In the genomic region with DNA sequence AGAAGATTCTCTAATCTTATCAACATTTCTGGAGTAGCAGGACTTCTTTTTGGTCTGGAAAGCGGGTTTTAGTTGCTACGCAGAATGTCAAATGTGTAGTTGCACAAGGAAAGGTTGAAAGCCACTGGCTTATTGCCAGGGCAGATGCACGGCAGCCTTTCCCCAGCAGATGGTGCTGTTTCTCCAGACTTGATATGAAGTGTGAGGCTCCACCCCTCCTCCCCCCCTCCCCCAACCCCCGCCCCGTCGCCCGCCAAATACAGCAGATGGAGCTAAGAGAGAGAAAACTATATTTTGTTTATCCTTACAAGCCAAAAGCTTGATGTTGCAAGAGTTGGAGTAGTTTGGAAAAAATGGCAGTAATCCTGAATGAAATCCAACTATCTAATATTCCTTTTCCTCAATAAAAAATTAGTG, we compare ENCODE assay signal across 8 cellular contexts. TPM values are rescaled to one million over a fixed set of nuclear protein-coding genes. Genes with fewer than 3 reads are reported as not detected.
DNase-seq lines count a peak whose midpoint lies in the region; ATAC-seq and TF ChIP-seq lines count a peak whose summit lies in the region.

No MANE protein-coding gene starts in this region.

- H3K4me3 ChIP-seq in IMR-90 (ENCODE audit: insufficient read depth, low read depth, low read length) (no peak overlapping the region), fibroblast of mammary gland (ENCODE audit: control insufficient read depth, low read depth, low read length) (no peak overlapping the region), neural progenitor cell (no peak overlapping the region), stomach (no peak overlapping the region)

- no peak overlapping the region for H2AK9ac ChIP-seq in IMR-90 (replicated peaks; ENCODE audit: low read depth, low read length, poor library complexity)

- ATAC-seq in GM21528 (IDR thresholded peaks at IDR 0.05; ENCODE audit: low FRiP score, unreplicated experiment) = peak; percentile 74
- peak; percentile 92 for ATAC-seq in IMR-90 (ENCODE audit: low read depth)

- no peak overlapping the region for H2BK15ac ChIP-seq in IMR-90 (ENCODE audit: low read depth, low read length)

- H3K27me3 ChIP-seq in IMR-90 (ENCODE audit: control insufficient read depth, insufficient read depth, low read length) (no peaks in the 10 kb centered on the region), neural progenitor cell (no peaks in the 10 kb centered on the region), stomach (no peaks in the 10 kb centered on the region)

- TF ChIP-seq RAD21 in IMR-90 (IDR thresholded peaks at IDR 0.05; ENCODE audit: low read length) = peak; percentile 80

- no peaks in the 10 kb centered on the region for H3K27me3 Mint-ChIP-seq in neural progenitor cell (ENCODE audit: insufficient read depth, low read depth)

- WGBS in IMR-90 (ENCODE audit: extremely low coverage in 2 of 2, insufficient read length in 1 of 2), 2 experiments = no CpG with 5 or more reads among the region's 7 CpGs
- 4 to 10% (median 8%) methylated on average over 7 of the region's 7 CpGs for WGBS in stomach, 5 donors

- H3K36me3 Mint-ChIP-seq in neural progenitor cell = peaks cover 5% of the 10 kb centered on the region

- no peak overlapping the region for H3K4ac ChIP-seq in IMR-90 (ENCODE audit: low read depth, low read length)

- H3K9me1 ChIP-seq in IMR-90 (ENCODE audit: insufficient read depth, low read length) = no peaks in the 10 kb centered on the region; the same call in 1 of the 2 replicates

- in situ Hi-C loops in IMR-90 (cut with MboI; ENCODE audit: low sequenced_read_pairs) = loop anchor here (5.0 to 10.0 kb wide), 2 partner anchors 275 to 362 kb away; no protein-coding TSS in a partner anchor

- H3K18ac ChIP-seq in IMR-90 (ENCODE audit: low read depth, low read length) = no peak overlapping the region

- DNase-seq in DMS153 treated with DMSO at 0.1 percent for 48 hours (lab: John Stamatoyannopoulos, UW; ENCODE audit: unreplicated experiment) = peak; percentile 70
- peak; percentile 86 for DNase-seq in IMR-90
- DNase-seq in OCI-M1 (lab: John Stamatoyannopoulos, UW) = peak; percentile 91
- peak; percentile 87 for DNase-seq in activated T-cell treated with anti-CD3 and anti-CD28 coated beads, Interleukin-2, amount 50 U/mL, for 1 hour
- DNase-seq in fibroblast of mammary gland (ENCODE audit: low read depth) = peak; percentile 89
- peak; percentile 90 for DNase-seq in neural progenitor cell (ENCODE audit: low spot score)
- DNase-seq in stomach = peak; percentile 90

- H3K9me3 ChIP-seq in IMR-90 (ENCODE audit: control insufficient read depth, insufficient read depth, low read length) (no peaks in the 10 kb centered on the region), neural progenitor cell (ENCODE audit: low read depth) (no peaks in the 10 kb centered on the region), stomach (no peaks in the 10 kb centered on the region)

- no peak overlapping the region for H4K91ac ChIP-seq in IMR-90 (ENCODE audit: insufficient read depth, low read depth, low read length)

- no peak overlapping the region for H4K8ac ChIP-seq in IMR-90 (ENCODE audit: low read depth in 2 of 2, low read length in 2 of 2)

- H2BK5ac ChIP-seq in IMR-90 (ENCODE audit: low read depth, low read length, poor library complexity, severe bottlenecking) = no peak overlapping the region

- H4K5ac ChIP-seq in IMR-90 (ENCODE audit: low read depth, low read length) = no peak overlapping the region

- no peak overlapping the region for H3K9ac ChIP-seq in IMR-90 (ENCODE audit: low read depth, low read length)
- no peak overlapping the region for H3K9ac ChIP-seq in neural progenitor cell

- H3K4me3 Mint-ChIP-seq in neural progenitor cell = no peak overlapping the region

- CTCF ChIA-PET in IMR-90 (lab: Yijun Ruan, JAX) = interaction anchor here (0.6 to 1.5 kb wide), 4 partner anchors 8 to 821 kb away, joined by 3 to 6 read pairs (median 3); no protein-coding TSS in a partner anchor

- H2AK5ac ChIP-seq in IMR-90 (ENCODE audit: low read depth, low read length) = no peak overlapping the region

- H3K27ac Mint-ChIP-seq in neural progenitor cell = no peak overlapping the region

- H3K14ac ChIP-seq in IMR-90 (replicated peaks; ENCODE audit: low read depth, low read length) = no peak overlapping the region

- H3K36me3 ChIP-seq in IMR-90 (ENCODE audit: control insufficient read depth, insufficient read depth, low read length) (peaks cover 9% of the 10 kb centered on the region), neural progenitor cell (no peaks in the 10 kb centered on the region), stomach (peaks cover 8 to 37% (median 33%) of the 10 kb centered on the region in 4 donors)

- TF ChIP-seq EP300 in stomach (IDR thresholded peaks at IDR 0.05) = no peak

- H3K79me2 ChIP-seq in neural progenitor cell (ENCODE audit: low read depth) = no peaks in the 10 kb centered on the region

- dilution Hi-C loops in IMR-90 (cut with HindIII; ENCODE audit: low sequenced_read_pairs, unreplicated experiment) = no loop called here

- H3K27ac ChIP-seq in IMR-90 (ENCODE audit: insufficient read depth, low read length) = no peak overlapping the region
- H3K27ac ChIP-seq in neural progenitor cell = no peak overlapping the region
- H3K27ac ChIP-seq in stomach = peak overlapping the region in 1 of 5 donors; percentile 50

- POLR2A ChIA-PET in IMR-90 (lab: Charles Lee; ENCODE audit: unreplicated experiment) = interaction anchor here (0.6 kb wide), 1 partner anchor 342 kb away, joined by 5 read pairs; no protein-coding TSS in a partner anchor

- no peaks in the 10 kb centered on the region for H3K4me1 Mint-ChIP-seq in neural progenitor cell

- H2BK20ac ChIP-seq in IMR-90 (ENCODE audit: low read depth, low read length) = no peak overlapping the region

- no peak overlapping the region for H3K23ac ChIP-seq in IMR-90 (ENCODE audit: low read depth, low read length)

- no peak overlapping the region for H2AFZ ChIP-seq in IMR-90 (replicated peaks; ENCODE audit: low read length, poor library complexity)
- no peak overlapping the region for H2AFZ ChIP-seq in neural progenitor cell (replicated peaks)

- intact Hi-C loops in IMR-90 (cut with micrococcal nuclease) = loop anchor here (1.0 to 10.0 kb wide), 10 partner anchors 277 to 992 kb away; partner anchors contain the start of genes COPS4, HELQ and MRPS18C
- intact Hi-C loops in stomach (cut with DNase I; ENCODE audit: low total_unique reads) = loop anchor here (10.0 kb wide), 2 partner anchors 282 to 342 kb away; no protein-coding TSS in a partner anchor

- H2BK120ac ChIP-seq in IMR-90 (ENCODE audit: low read depth, low read length) = no peak overlapping the region

- no TSS peak for BruUV-seq in IMR-90 (replicated peaks; lab: Mats Ljungman, UMichigan)

- H3K4me2 ChIP-seq in IMR-90 (ENCODE audit: low read depth, low read length) = no peak overlapping the region
- H3K4me2 ChIP-seq in neural progenitor cell = no peak overlapping the region

- no peaks in the 10 kb centered on the region for H4K20me1 ChIP-seq in IMR-90 (ENCODE audit: insufficient read depth, low read length)
- peaks cover 5% of the 10 kb centered on the region for H4K20me1 ChIP-seq in neural progenitor cell (ENCODE audit: low read depth)

- H3K4me1 ChIP-seq in IMR-90 (ENCODE audit: control insufficient read depth, insufficient read depth, low read length) (no peaks in the 10 kb centered on the region), neural progenitor cell (no peaks in the 10 kb centered on the region), stomach (peaks cover 0 to 12% (median 4%) of the 10 kb centered on the region in 4 donors)

- no peak overlapping the region for H3K56ac ChIP-seq in IMR-90 (ENCODE audit: extremely low read depth, insufficient read depth, low read length)

- H3K79me1 ChIP-seq in IMR-90 (ENCODE audit: low read depth in 1 of 2, low read length in 2 of 2) = peaks cover 3% of the 10 kb centered on the region in 2 experiments; a peak in 2 of 4 replicates

- H3F3A ChIP-seq in neural progenitor cell (ENCODE audit: low read depth) = peaks cover 26% of the 10 kb centered on the region

- H3K9me3 Mint-ChIP-seq in neural progenitor cell = no peaks in the 10 kb centered on the region

- TF ChIP-seq POLR2A in IMR-90 (IDR thresholded peaks at IDR 0.05; ENCODE audit: low read depth, low read length) = no peak
- TF ChIP-seq POLR2A in stomach (IDR thresholded peaks at IDR 0.05) = no peak

- peak; percentile 81 for TF ChIP-seq CTCF in IMR-90 (conservative IDR thresholded peaks at IDR 0.05; ENCODE audit: low read depth, low read length)
- peak; percentile 72 for TF ChIP-seq CTCF in fibroblast of mammary gland (conservative IDR thresholded peaks at IDR 0.05; ENCODE audit: control insufficient read depth, insufficient read depth, low read depth, low read length)
- TF ChIP-seq CTCF in neural progenitor cell (IDR thresholded peaks at IDR 0.05) = peak; percentile 83
- peak in 5 of 7 experiments; percentile 20 to 95 (median 92) for TF ChIP-seq CTCF in stomach (IDR thresholded peaks at IDR 0.05)

TF ChIP-seq in IMR-90, 13 proteins besides CTCF, POLR2A, EP300 and RAD21 (continues in another document):
- TF ChIP-seq RFX5 (IDR thresholded peaks at IDR 0.05; ENCODE audit: low read depth, low read length) (peak; percentile 71), MAZ (IDR thresholded peaks at IDR 0.05; ENCODE audit: borderline replicate concordance, low read depth, low read length) (peak; percentile 60; the same call in 1 of the 2 replicates), SMC3 (IDR thresholded peaks at IDR 0.05; ENCODE audit: low read depth, low read length) (peak; percentile 64)
- TF ChIP-seq, protein P1, sequence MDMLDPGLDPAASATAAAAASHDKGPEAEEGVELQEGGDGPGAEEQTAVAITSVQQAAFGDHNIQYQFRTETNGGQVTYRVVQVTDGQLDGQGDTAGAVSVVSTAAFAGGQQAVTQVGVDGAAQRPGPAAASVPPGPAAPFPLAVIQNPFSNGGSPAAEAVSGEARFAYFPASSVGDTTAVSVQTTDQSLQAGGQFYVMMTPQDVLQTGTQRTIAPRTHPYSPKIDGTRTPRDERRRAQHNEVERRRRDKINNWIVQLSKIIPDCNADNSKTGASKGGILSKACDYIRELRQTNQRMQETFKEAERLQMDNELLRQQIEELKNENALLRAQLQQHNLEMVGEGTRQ (IDR thresholded peaks at IDR 0.05; ENCODE audit: low read depth, low read length) = no peak

RNA-seq across cellular contexts. Expression of gene ENOPH1, which starts 32.0 kb away (rescaled TPM):
- 36.0 and 51.7 TPM in 2 replicates for total RNA-seq in IMR-90 (2012; rRNA removed)
- polyA plus RNA-seq in IMR-90 (2012; rRNA removed) = 12.3 and 18.0 TPM in 2 replicates
- 3.7 and 4.8 TPM in 2 replicates for polyA plus RNA-seq in IMR-90 (2012; cell fraction: cytosol; rRNA removed)
- polyA plus RNA-seq in IMR-90 (2012; cell fraction: nucleus; rRNA removed; ENCODE audit: low replicate concordance) = 1.5 and 5.9 TPM in 2 replicates
- 44.6 and 64.4 TPM in 2 replicates for total RNA-seq in neural progenitor cell (ENCODE audit: low replicate concordance)
- total RNA-seq in stomach = 10 to 100 TPM in 3 of 5 donors, 1 to 10 TPM in 1, under 1 TPM in 1; 0.58 to 35.1 (median 13.8) TPM
- polyA plus RNA-seq in stomach = 10 to 100 TPM; 29.9 to 33.2 (median 31.8) TPM

RNA-seq across cellular contexts. Expression of gene HNRNPDL, which starts 32.2 kb away (rescaled TPM):
- 52.9 and 203 TPM in 2 replicates for total RNA-seq in IMR-90 (2012; rRNA removed)
- 249 and 276 TPM in 2 replicates for polyA plus RNA-seq in IMR-90 (2012; rRNA removed)
- polyA plus RNA-seq in IMR-90 (2012; cell fraction: cytosol; rRNA removed) = 25.2 and 31.1 TPM in 2 replicates
- 95.7 and 500 TPM in 2 replicates for polyA plus RNA-seq in IMR-90 (2012; cell fraction: nucleus; rRNA removed; ENCODE audit: low replicate concordance)
- 423 and 699 TPM in 2 replicates for total RNA-seq in neural progenitor cell (ENCODE audit: low replicate concordance)
- total RNA-seq in stomach = 100 to 1,000 TPM in 4 of 5 donors, 10 to 100 TPM in 1; 71.8 to 456 (median 132) TPM
- 100 to 1,000 TPM; 141 to 204 (median 202) TPM for polyA plus RNA-seq in stomach
